ENCODE assay signal across 22 cellular contexts in genomic region chr14:98721061-98721460, GRCh38.
"Had no signal": no experiment of that assay in that cellular context is flagged by ENCODE, and none has a peak within 500 bp of the region (broad histone marks: within the 10 kb centered on the region; RNA-seq: fewer than 3 reads in every experiment).

No MANE protein-coding gene starts in this region.

- DNase-seq: activated CD4-positive, alpha-beta T cell treated with anti-CD3 and anti-CD28 coated beads for 48 hours; activated CD4-positive, alpha-beta T cell treated with anti-CD3 and anti-CD28 coated beads, Interleukin-2, amount 50 U/mL, for 48 hours; activated CD8-positive, alpha-beta memory T cell treated with anti-CD3 and anti-CD28 coated beads for 24 hours; activated effector memory CD4-positive, alpha-beta T cell treated with Interleukin-2 at 50 U/mL for 16 hours; activated naive CD4-positive, alpha-beta T cell treated with Interleukin-2 at 50 U/mL for 16 hours; anterior cingulate cortex; effector CD8-positive, alpha-beta T cell; left cardiac atrium; naive B cell; ovary; right lobe of liver; stimulated activated CD4-positive, alpha-beta T cell treated with anti-CD3 and anti-CD28 coated beads, Interleukin-2, amount 100 ng/mL, for 48 hours; stimulated activated naive CD8-positive, alpha-beta T cell treated with anti-CD3 and anti-CD28 coated beads, Interleukin-15, Interleukin-2, amounts not matched to agents 100 U/mL and 50 U/mL, for 24 hours; testis; transverse colon; WERI-Rb-1 had no signal

- FAIRE-seq: bronchial epithelial cell, endometrium, keratinocyte, TTC549 had no signal

- H3K79me2 ChIP-seq: hepatocyte had no signal

- H3K27ac ChIP-seq: gastroesophageal sphincter, hepatocyte, ovary, right lobe of liver, testis, transverse colon, WERI-Rb-1 had no signal

- H3K27me3 ChIP-seq: hepatocyte, ovary, right lobe of liver, testis had no signal

- H3K36me3 ChIP-seq: gastroesophageal sphincter, ovary, right lobe of liver, transverse colon, WERI-Rb-1 had no signal

- H3K4me3 ChIP-seq: gastroesophageal sphincter, hepatocyte, ovary, right lobe of liver, testis, transverse colon had no signal

- H2AFZ ChIP-seq: hepatocyte had no signal

- H3K9me3 ChIP-seq: gastroesophageal sphincter, ovary, right lobe of liver, testis, transverse colon had no signal

- H3K4me1 ChIP-seq: gastroesophageal sphincter, right lobe of liver, testis, transverse colon had no signal

- H3K4me2 ChIP-seq: hepatocyte had no signal
